In the genomic region with DNA sequence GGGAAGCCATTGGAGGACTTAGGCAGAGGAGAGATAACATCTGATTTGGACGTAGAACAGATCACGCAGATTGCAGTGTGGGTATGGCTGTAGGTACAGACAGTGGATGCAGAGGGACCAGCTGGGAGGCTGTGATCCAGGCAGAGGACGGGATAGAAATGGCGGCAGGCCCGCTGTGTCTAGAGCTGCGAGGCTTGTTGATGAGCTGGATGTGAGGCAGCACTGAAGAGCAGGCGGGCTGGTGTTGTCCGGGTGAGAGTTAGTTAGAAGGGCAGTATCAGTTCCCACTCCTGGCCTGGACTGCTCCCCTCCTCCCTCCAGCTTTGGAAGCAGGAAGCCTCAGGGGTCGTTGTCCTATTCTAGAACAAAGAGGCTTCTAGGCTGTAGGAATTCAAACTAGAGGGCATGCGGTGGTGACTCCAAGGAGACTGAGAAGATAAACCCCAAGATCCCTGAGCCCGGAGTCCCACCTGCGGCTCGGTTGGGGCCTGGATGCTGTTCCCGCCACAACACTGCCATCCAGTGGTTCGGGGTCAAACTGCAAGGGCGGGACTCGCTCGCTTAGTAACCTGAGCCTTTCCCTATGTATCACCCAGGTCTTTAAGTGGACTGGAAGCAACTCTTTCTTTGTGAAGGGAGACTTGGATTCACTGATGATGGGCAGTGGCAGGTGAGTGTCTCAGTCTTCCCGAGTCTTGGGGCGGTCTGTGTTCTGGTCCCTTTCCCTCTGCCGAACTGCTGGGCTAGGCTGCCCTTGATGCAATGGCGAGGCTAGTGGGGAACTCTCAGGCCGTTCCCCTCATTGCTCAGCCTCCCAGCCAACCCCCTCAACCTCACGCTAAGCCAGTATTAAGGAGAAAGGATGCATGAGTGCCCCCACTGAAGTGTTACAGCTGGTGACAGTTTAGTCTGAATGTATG, we compare ENCODE assay signal across 8 cellular contexts. TPM values are rescaled to one million over a fixed set of nuclear protein-coding genes. Genes with fewer than 3 reads are reported as not detected.
DNase-seq lines count a peak whose midpoint lies in the region; ATAC-seq and TF ChIP-seq lines count a peak whose summit lies in the region.

No MANE protein-coding gene starts in this region.

- H3K9me3 ChIP-seq in colonic mucosa, result no peaks in the 10 kb centered on the region

- no peak overlapping the region for H3K4me3 ChIP-seq in colonic mucosa

- intact Hi-C loops in colonic mucosa (cut with DNase I), result loop anchor here (5.0 to 10.0 kb wide), 2 partner anchors 82 to 275 kb away; no protein-coding TSS in a partner anchor

- ATAC-seq in HG02885 (IDR thresholded peaks at IDR 0.05; ENCODE audit: poor library complexity, unreplicated experiment) (peak; percentile 61), HG03025 (IDR thresholded peaks at IDR 0.05; ENCODE audit: low FRiP score, unreplicated experiment) (no peak)

- H3K9ac ChIP-seq in colonic mucosa (ENCODE audit: low read depth in 2 of 2, low read length in 2 of 2), result peak overlapping the region in 1 of 2 donors; percentile 29

- no peaks in the 10 kb centered on the region for H3K27me3 ChIP-seq in colonic mucosa

- DNase-seq in DMS153 treated with DMSO at 0.1 percent for 48 hours (lab: John Stamatoyannopoulos, UW; ENCODE audit: unreplicated experiment) (peak; percentile 79), NCI-H510A (lab: John Stamatoyannopoulos, UW) (peak; percentile 74), colonic mucosa (peak; percentile 92), left kidney (ENCODE audit: low read depth, low spot score) (peak; percentile 96)
- peak; percentile 90 for DNase-seq in activated CD4-positive, alpha-beta T cell treated with anti-CD3 and anti-CD28 coated beads for 48 hours
- peak; percentile 88 to 90 for DNase-seq in stimulated activated CD4-positive, alpha-beta T cell treated with anti-CD3 and anti-CD28 coated beads, Interleukin-2, amount 100 ng/mL, for 24 hours

- no peaks in the 10 kb centered on the region for H3K4me1 ChIP-seq in colonic mucosa

- no peaks in the 10 kb centered on the region for H3K36me3 ChIP-seq in colonic mucosa

- no peak overlapping the region for H3K27ac ChIP-seq in colonic mucosa

- TF ChIP-seq CTCF in colonic mucosa (IDR thresholded peaks at IDR 0.05), result peak; percentile 94

RNA-seq across cellular contexts. Expression of gene TLDC2, which starts 11.2 kb away (rescaled TPM):
- total RNA-seq in colonic mucosa, result 10 to 100 TPM; 18.1 to 29.7 TPM
